11 cellular contexts compared by ENCODE assay signal in genomic region chr12:857611-858010, GRCh38.
DNase-seq lines count a peak whose midpoint lies in the region; ATAC-seq and TF ChIP-seq lines count a peak whose summit lies in the region.
"Had no signal": no experiment of that assay in that cellular context is flagged by ENCODE, and none has a peak within 500 bp of the region (broad histone marks: within the 10 kb centered on the region; RNA-seq: fewer than 3 reads in every experiment).

No MANE protein-coding gene starts in this region.

- intact Hi-C loops in heart left ventricle (cut with DNase I) (no loop called here), Right ventricle myocardium superior (cut with DNase I) (no loop called here), transverse colon (cut with DNase I; ENCODE audit: low total_unique reads) (no loop called here)

- TF ChIP-seq EP300 in transverse colon (IDR thresholded peaks at IDR 0.05; ENCODE audit: low read depth): no peak

- no peak for DNase-seq in heart left ventricle
- no peak for DNase-seq in Right ventricle myocardium superior
- peak; percentile 45 for DNase-seq in astrocyte of the hippocampus (ENCODE audit: low read depth, low spot score)
- DNase-seq in inferior parietal cortex (ENCODE audit: extremely low spot score): peak; percentile 39
- no peak for DNase-seq in transverse colon
- DNase-seq in retina: no peak
- no peak for DNase-seq in DMS79 (lab: John Stamatoyannopoulos, UW)
- no peak for DNase-seq in GDM1 (lab: John Stamatoyannopoulos, UW)
- DNase-seq: cortex of kidney; stimulated activated CD4-positive, alpha-beta T cell treated with anti-CD3 and anti-CD28 coated beads, Interleukin-12 subunit alpha, Interleukin-12 subunit beta, amount 100 ng/mL, for 4 hours had no signal

- TF ChIP-seq POLR2A in heart left ventricle (IDR thresholded peaks at IDR 0.05): no peak
- TF ChIP-seq POLR2A in transverse colon (IDR thresholded peaks at IDR 0.05): no peak

- H3K36me3 ChIP-seq in heart left ventricle (peaks cover 0 to 64% (median 60%) of the 10 kb centered on the region in 9 donors), transverse colon (peaks cover 0 to 24% (median 0%) of the 10 kb centered on the region in 4 donors)

- H3K9me3 ChIP-seq in heart left ventricle (no peaks in the 10 kb centered on the region), transverse colon (no peaks in the 10 kb centered on the region)

- no peak overlapping the region for H3K4me3 ChIP-seq in heart left ventricle
- H3K4me3 ChIP-seq in transverse colon: no peak overlapping the region
- H3K4me3 ChIP-seq: SK-N-MC had no signal

- H3K27ac ChIP-seq in heart left ventricle: peak overlapping the region in 1 of 12 donors; percentile 58
- H3K27ac ChIP-seq in transverse colon: peak overlapping the region in 3 of 4 donors; percentile 21 to 54 (median 26)
- H3K27ac ChIP-seq: SK-N-MC had no signal

- TF ChIP-seq CTCF in heart left ventricle (IDR thresholded peaks at IDR 0.05): no peak
- TF ChIP-seq CTCF in transverse colon (IDR thresholded peaks at IDR 0.05): no peak

- in situ Hi-C loops in transverse colon (cut with MboI; ENCODE audit: low pct_ligation_motif_present in 1 of 4, low pct_unique_long_range_greater_than_20kb in 1 of 4, low sequenced_read_pairs in 3 of 4): no loop called here

- WGBS in heart left ventricle, 4 donors: 82 to 92% (median 87%) methylated on average over 5 of the region's 5 CpGs
- 81 to 85% methylated on average over 4 to 5 of the region's 5 CpGs for WGBS in transverse colon (ENCODE audit: low coverage in 1 of 2), 2 donors

- ATAC-seq in heart left ventricle: peak in 3 of 4 donors; percentile 49 to 51 (median 49)
- ATAC-seq in Right ventricle myocardium superior (ENCODE audit: poor library complexity): no peak

- H3K4me1 ChIP-seq in heart left ventricle (peaks cover 0 to 14% (median 10%) of the 10 kb centered on the region in 12 donors), transverse colon (peaks cover 0 to 19% (median 0%) of the 10 kb centered on the region in 4 donors)

- H3K27me3 ChIP-seq in heart left ventricle (no peaks in the 10 kb centered on the region), transverse colon (no peaks in the 10 kb centered on the region)

Comparison
In these comparisons a context has a peak if more than half of its experiments do, and no peak if none do; other contexts are left out.
1. DNase-seq: peak in astrocyte of the hippocampus (single experiment) and inferior parietal cortex (single experiment); none in heart left ventricle (0 of 5), Right ventricle myocardium superior (single experiment), transverse colon (single experiment), retina (single experiment), DMS79 (single experiment) and GDM1 (single experiment).